Comparison of ENCODE assay signal across 25 cellular contexts in genomic region chr4:148847544-148847943, GRCh38.
"Had no signal": no experiment of that assay in that cellular context is flagged by ENCODE, and none has a peak within 500 bp of the region (broad histone marks: within the 10 kb centered on the region; RNA-seq: fewer than 3 reads in every experiment).

No MANE protein-coding gene starts in this region.

- H3K27ac ChIP-seq: epithelial cell of prostate, gastroesophageal sphincter, heart right ventricle, neutrophil, parathyroid adenoma, right lobe of liver, thoracic aorta, tibial nerve, upper lobe of right lung, uterus had no signal

- H3K9me3 ChIP-seq: gastroesophageal sphincter, heart right ventricle, neutrophil, right lobe of liver, thoracic aorta, tibial nerve, upper lobe of right lung, uterus had no signal

- H3K36me3 ChIP-seq: gastroesophageal sphincter, heart right ventricle, neutrophil, right lobe of liver, thoracic aorta, tibial nerve, upper lobe of right lung, uterus had no signal

- ATAC-seq: esophagus mucosa; gastroesophageal sphincter; heart right ventricle; left lobe of liver; naive thymus-derived CD4-positive, alpha-beta T cell; right lobe of liver; stimulated activated naive B cell treated with anti-CD40 and anti-IgM and Interleukin-4, amounts not matched to agents 10 μg/mL and 1 μg/mL and 100 μg/mL, for 72 hours; upper lobe of right lung had no signal

- H3K4me3 ChIP-seq: gastroesophageal sphincter, heart right ventricle, lung, right lobe of liver, thoracic aorta, tibial nerve, upper lobe of right lung, uterus had no signal

- H3K27ac Mint-ChIP-seq: memory B cell; naive thymus-derived CD4-positive, alpha-beta T cell; progenitor cell of endocrine pancreas; stimulated activated naive B cell treated with anti-CD40 and anti-IgM and Interleukin-4, amounts not matched to agents 10 μg/mL and 1 μg/mL and 100 μg/mL, for 72 hours; stimulated activated naive CD8-positive, alpha-beta T cell treated with anti-CD3 and anti-CD28 coated beads, Interleukin-15, Interleukin-2, amounts not matched to agents 100 ng/mL and 50 ng/mL, for 24 hours had no signal

- H3K27me3 Mint-ChIP-seq: memory B cell; progenitor cell of endocrine pancreas; stimulated activated naive B cell treated with anti-CD40 and anti-IgM and Interleukin-4, amounts not matched to agents 10 μg/mL and 1 μg/mL and 100 μg/mL, for 72 hours; stimulated activated naive CD8-positive, alpha-beta T cell treated with anti-CD3 and anti-CD28 coated beads, Interleukin-15, Interleukin-2, amounts not matched to agents 100 ng/mL and 50 ng/mL, for 24 hours had no signal

- H2AFZ ChIP-seq: parathyroid adenoma had no signal

- H3K27me3 ChIP-seq: gastroesophageal sphincter, heart right ventricle, neutrophil, right lobe of liver, tibial nerve, upper lobe of right lung, uterus had no signal

- H3K4me3 Mint-ChIP-seq: memory B cell; naive thymus-derived CD4-positive, alpha-beta T cell; stimulated activated naive B cell treated with anti-CD40 and anti-IgM and Interleukin-4, amounts not matched to agents 10 μg/mL and 1 μg/mL and 100 μg/mL, for 72 hours; stimulated activated naive CD8-positive, alpha-beta T cell treated with anti-CD3 and anti-CD28 coated beads, Interleukin-15, Interleukin-2, amounts not matched to agents 100 ng/mL and 50 ng/mL, for 24 hours had no signal

- H3K9ac ChIP-seq: parathyroid adenoma had no signal

- H3K36me3 Mint-ChIP-seq: memory B cell; naive thymus-derived CD4-positive, alpha-beta T cell; stimulated activated naive B cell treated with anti-CD40 and anti-IgM and Interleukin-4, amounts not matched to agents 10 μg/mL and 1 μg/mL and 100 μg/mL, for 72 hours had no signal

- H3K4me1 Mint-ChIP-seq: memory B cell; naive thymus-derived CD4-positive, alpha-beta T cell; stimulated activated naive B cell treated with anti-CD40 and anti-IgM and Interleukin-4, amounts not matched to agents 10 μg/mL and 1 μg/mL and 100 μg/mL, for 72 hours had no signal

- DNase-seq: cortex of kidney; effector CD4-positive, alpha-beta T cell; foreskin fibroblast; glutamatergic neuron; heart right ventricle; hypothalamus; naive thymus-derived CD4-positive, alpha-beta T cell; right lobe of liver; stimulated activated CD4-positive, alpha-beta T cell treated with anti-CD3 and anti-CD28 coated beads, Interleukin-15, amount 100 ng/mL, for 24 hours; stimulated activated CD4-positive, alpha-beta T cell treated with anti-CD3 and anti-CD28 coated beads, Interleukin-2, amount 100 ng/mL, for 48 hours; stimulated activated naive B cell treated with anti-CD40 and anti-IgM and Interleukin-4, amounts not matched to agents 10 μg/mL and 1 μg/mL and 100 μg/mL, for 72 hours; upper lobe of right lung; uterus had no signal

- H3K9me3 Mint-ChIP-seq: memory B cell; stimulated activated naive B cell treated with anti-CD40 and anti-IgM and Interleukin-4, amounts not matched to agents 10 μg/mL and 1 μg/mL and 100 μg/mL, for 72 hours; stimulated activated naive CD8-positive, alpha-beta T cell treated with anti-CD3 and anti-CD28 coated beads, Interleukin-15, Interleukin-2, amounts not matched to agents 100 ng/mL and 50 ng/mL, for 24 hours had no signal

- H3K4me1 ChIP-seq: gastroesophageal sphincter, parathyroid adenoma, tibial nerve, upper lobe of right lung, uterus had no signal
